8 cellular contexts compared by ENCODE assay signal in the genomic region with DNA sequence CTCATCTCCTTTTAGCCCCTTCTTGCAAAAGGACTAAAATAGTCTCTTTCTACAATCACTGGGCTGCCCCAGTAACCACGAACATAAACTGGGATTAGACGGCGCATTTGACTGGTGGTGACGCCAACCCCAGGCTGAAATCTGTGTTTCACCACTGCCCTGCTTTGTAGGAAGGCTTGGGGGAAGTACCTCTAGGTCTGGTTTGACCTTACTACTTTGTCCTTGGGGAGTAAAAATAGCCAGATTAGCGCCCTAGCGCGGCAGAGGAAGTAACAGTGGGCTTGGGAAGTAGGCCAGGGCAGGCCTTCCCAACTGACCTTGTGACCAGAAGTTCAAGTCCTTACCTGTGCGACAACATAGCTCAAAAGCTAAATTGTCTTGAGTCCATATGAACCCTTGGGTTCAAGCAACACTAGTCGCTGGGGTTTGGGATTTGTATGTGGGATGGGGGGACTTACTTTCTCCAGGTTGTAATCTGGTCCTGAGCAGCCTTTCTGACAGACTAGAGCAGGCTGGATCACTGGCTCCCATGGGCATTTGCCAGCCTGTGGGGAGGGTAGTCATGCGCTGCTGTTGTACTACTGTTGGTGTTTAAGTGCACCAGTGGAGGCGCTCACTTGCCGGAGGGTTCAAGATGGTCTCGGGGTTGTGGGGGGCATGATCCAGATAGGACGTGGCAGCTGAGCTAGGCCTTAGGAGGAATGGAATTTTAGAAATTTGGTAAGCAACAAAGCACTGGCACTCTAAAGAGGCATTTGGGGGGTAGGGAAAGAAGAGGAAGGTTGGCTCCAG. TPM values are rescaled to one million over a fixed set of nuclear protein-coding genes. Genes with fewer than 3 reads are reported as not detected.
DNase-seq lines count a peak whose midpoint lies in the region; ATAC-seq and TF ChIP-seq lines count a peak whose summit lies in the region.

No MANE protein-coding gene starts in this region.

- no peak overlapping the region for H3K4me2 ChIP-seq in neural cell (ENCODE audit: low read length)

- H3K4me1 Mint-ChIP-seq in activated T-helper 17 cell treated with anti-CD3 and anti-CD28 coated beads, Interleukin-2, amount 50 U/mL, for 72 hours = peaks cover 51% of the 10 kb centered on the region

- no peaks in the 10 kb centered on the region for H3K9me3 ChIP-seq in neural cell (ENCODE audit: low read length)

- H3K9me3 Mint-ChIP-seq in activated T-helper 17 cell treated with anti-CD3 and anti-CD28 coated beads, Interleukin-2, amount 50 U/mL, for 72 hours = no peaks in the 10 kb centered on the region

- no peak for TF ChIP-seq RAD21 in neural cell (conservative IDR thresholded peaks at IDR 0.05)

- no peaks in the 10 kb centered on the region for H4K20me1 ChIP-seq in neural cell (ENCODE audit: insufficient read depth)

- H3K4me3 ChIP-seq in fibroblast of villous mesenchyme (ENCODE audit: low read depth, low read length) (peak overlapping the region; percentile 53), neural cell (ENCODE audit: low read length) (peak overlapping the region; percentile 69)

- peak overlapping the region; percentile 94 for H3K4me3 Mint-ChIP-seq in activated T-helper 17 cell treated with anti-CD3 and anti-CD28 coated beads, Interleukin-2, amount 50 U/mL, for 72 hours

- no peak for TF ChIP-seq EP300 in neural cell (conservative IDR thresholded peaks at IDR 0.05; ENCODE audit: poor library complexity, severe bottlenecking)

- no peaks in the 10 kb centered on the region for H3K27me3 ChIP-seq in neural cell (ENCODE audit: insufficient read depth, low read depth, low read length)

- TF ChIP-seq CTCF in fibroblast of villous mesenchyme (IDR thresholded peaks at IDR 0.05; ENCODE audit: insufficient read depth, low read depth, low read length) (peak; percentile 23), neural cell (IDR thresholded peaks at IDR 0.05; ENCODE audit: poor library complexity, severe bottlenecking) (peak; percentile 30)

- peak in 11 of 14 donors; percentile 24 to 69 (median 54) for DNase-seq in C1 segment of cervical spinal cord (lab: John Stamatoyannopoulos, UW)
- DNase-seq in NAMALWA (ENCODE audit: low spot score) = peak; percentile 59
- DNase-seq in fibroblast of villous mesenchyme (ENCODE audit: low read depth) = peak; percentile 97
- no peak for DNase-seq in HEK293T (ENCODE audit: extremely low spot score)

- peak overlapping the region; percentile 98 for H3K27ac Mint-ChIP-seq in activated T-helper 17 cell treated with anti-CD3 and anti-CD28 coated beads, Interleukin-2, amount 50 U/mL, for 72 hours

- no peaks in the 10 kb centered on the region for H3K27me3 Mint-ChIP-seq in activated T-helper 17 cell treated with anti-CD3 and anti-CD28 coated beads, Interleukin-2, amount 50 U/mL, for 72 hours

- H3K9ac ChIP-seq in neural cell (ENCODE audit: low read length) = peak overlapping the region; percentile 62

- H3K36me3 Mint-ChIP-seq in activated T-helper 17 cell treated with anti-CD3 and anti-CD28 coated beads, Interleukin-2, amount 50 U/mL, for 72 hours (ENCODE audit: low read depth) = peaks cover 90% of the 10 kb centered on the region

- H3F3A ChIP-seq in neural cell (ENCODE audit: insufficient read depth, low read length, poor library complexity, severe bottlenecking) = peaks cover 4% of the 10 kb centered on the region

- no peak overlapping the region for H2AFZ ChIP-seq in neural cell (ENCODE audit: low read depth, low read length)

- no peaks in the 10 kb centered on the region for H3K9me2 ChIP-seq in neural cell (ENCODE audit: insufficient read depth, low read length)

- H3K36me3 ChIP-seq in neural cell (ENCODE audit: insufficient read depth, low read length) = peaks cover 8% of the 10 kb centered on the region

- CTCF ChIA-PET in HEK293T (lab: Yijun Ruan, JAX) = interaction anchor here (0.6 to 2.5 kb wide), 15 partner anchors 8 to 317 kb away, joined by 3 to 24 read pairs (median 5); partner anchors contain the start of genes FIBP and SF3B2

- peak overlapping the region; percentile 8 for H3K27ac ChIP-seq in neural cell (ENCODE audit: low read length)

- POLR2A ChIA-PET in HEK293T (lab: Yijun Ruan, JAX) = interaction anchor here (1.5 to 3.2 kb wide), 3 partner anchors 16 to 66 kb away, joined by 3 to 34 read pairs (median 8); partner anchors contain the start of genes BANF1 and SF3B2

- peak; percentile 17 for ATAC-seq in GM19452 (IDR thresholded peaks at IDR 0.05; ENCODE audit: unreplicated experiment)
- ATAC-seq in activated T-helper 17 cell treated with anti-CD3 and anti-CD28 coated beads, Interleukin-2, amount 50 U/mL, for 72 hours (replicated peaks) = peak; percentile 64
- ATAC-seq in GM21390 (IDR thresholded peaks at IDR 0.05; ENCODE audit: unreplicated experiment) = no peak

- peaks cover 27% of the 10 kb centered on the region for H3K79me2 ChIP-seq in neural cell (replicated peaks; ENCODE audit: insufficient read depth, low read length)

TF ChIP-seq in neural cell, 6 proteins besides CTCF, POLR2A, EP300 and RAD21 (continues in another document):
- TF ChIP-seq REST (IDR thresholded peaks at IDR 0.05; ENCODE audit: borderline replicate concordance) = no peak

TF ChIP-seq in HEK293T, 16 proteins besides CTCF, POLR2A, EP300 and RAD21:
- TF ChIP-seq ELF4 (IDR thresholded peaks at IDR 0.05) (no peak), CTBP1 (IDR thresholded peaks at IDR 0.05; ENCODE audit: borderline replicate concordance) (no peak), LEF1 (IDR thresholded peaks at IDR 0.05; ENCODE audit: borderline replicate concordance) (no peak), FOXA1 (IDR thresholded peaks at IDR 0.05) (no peak), L3MBTL2 (conservative IDR thresholded peaks at IDR 0.05) (no peak), SUZ12 (IDR thresholded peaks at IDR 0.05) (no peak), SP1 (IDR thresholded peaks at IDR 0.05) (no peak), NFRKB (IDR thresholded peaks at IDR 0.05) (no peak), HDGF (IDR thresholded peaks at IDR 0.05; ENCODE audit: borderline replicate concordance) (no peak)
TF ChIP-seq in HEK293T: peak in this region for 0.

RNA-seq across cellular contexts. Expression of gene PACS1, which starts 1.0 kb away (rescaled TPM):
- total RNA-seq in activated T-helper 17 cell treated with anti-CD3 and anti-CD28 coated beads, Interleukin-2, amount 50 U/mL, for 72 hours = 100 to 1,000 TPM in 1 of 2 donors, 10 to 100 TPM in 1; 84.5 to 105 TPM
- total RNA-seq in fibroblast of villous mesenchyme = 36.7 and 41.2 TPM in 2 replicates
- polyA plus RNA-seq in neural cell = 12.1 and 14.4 TPM in 2 replicates
- polyA minus RNA-seq in neural cell = 55.0 and 58.7 TPM in 2 replicates

RNA-seq across cellular contexts. Expression of gene SF3B2, which starts 17.0 kb away (rescaled TPM):
- total RNA-seq in activated T-helper 17 cell treated with anti-CD3 and anti-CD28 coated beads, Interleukin-2, amount 50 U/mL, for 72 hours = 100 to 1,000 TPM; 201 to 237 TPM
- 130 and 151 TPM in 2 replicates for total RNA-seq in fibroblast of villous mesenchyme
- 121 and 145 TPM in 2 replicates for polyA plus RNA-seq in neural cell
- polyA minus RNA-seq in neural cell = 162 and 165 TPM in 2 replicates

RNA-seq across cellular contexts. Expression of gene GAL3ST3, which starts 20.2 kb away (rescaled TPM):
- under 1 TPM in 1 of 2 donors, not detected in 1; 0.45 TPM for total RNA-seq in activated T-helper 17 cell treated with anti-CD3 and anti-CD28 coated beads, Interleukin-2, amount 50 U/mL, for 72 hours
- total RNA-seq in fibroblast of villous mesenchyme = under 0.01 TPM in 1 of 2 replicates, not detected in the other
- polyA plus RNA-seq in neural cell = 16.7 and 17.2 TPM in 2 replicates
- polyA minus RNA-seq in neural cell = 17.5 and 22.6 TPM in 2 replicates

RNA-seq across cellular contexts. Expression of gene CATSPER1, which starts 42.8 kb away (rescaled TPM):
- total RNA-seq in activated T-helper 17 cell treated with anti-CD3 and anti-CD28 coated beads, Interleukin-2, amount 50 U/mL, for 72 hours = 1 to 10 TPM in 1 of 2 donors, not detected in 1; 2.1 TPM
- under 0.01 and 0.43 TPM in 2 replicates for total RNA-seq in fibroblast of villous mesenchyme
- not detected in 2 replicates for polyA plus RNA-seq in neural cell
- not detected in 2 replicates for polyA minus RNA-seq in neural cell

RNA-seq across cellular contexts. Expression of gene CST6, which starts 57.3 kb away (rescaled TPM):
- total RNA-seq in activated T-helper 17 cell treated with anti-CD3 and anti-CD28 coated beads, Interleukin-2, amount 50 U/mL, for 72 hours = under 1 TPM in 1 of 2 donors, not detected in 1; 0.37 TPM
- under 0.01 TPM in 1 of 2 replicates, not detected in the other for total RNA-seq in fibroblast of villous mesenchyme
- not detected in 2 replicates for polyA plus RNA-seq in neural cell
- not detected in 2 replicates for polyA minus RNA-seq in neural cell
